Comparison of ENCODE assay signal across 8 cellular contexts in genomic region chr1:207959141-207959825, GRCh38.
A peak's percentile ranks its signal among the peaks of the same experiment; 100 is the strongest.
DNase-seq lines count a peak whose midpoint lies in the region; ATAC-seq and TF ChIP-seq lines count a peak whose summit lies in the region.

No MANE protein-coding gene starts in this region.

- no peak overlapping the region for H3K9ac ChIP-seq in rectal smooth muscle tissue (ENCODE audit: low read length)

- peaks cover 21% of the 10 kb centered on the region for H3K4me1 ChIP-seq in rectal smooth muscle tissue (ENCODE audit: control insufficient read depth, insufficient read depth, low read length)

- no peak for ATAC-seq in HG03378 (IDR thresholded peaks at IDR 0.05; ENCODE audit: unreplicated experiment)
- no peak for ATAC-seq in GM21717 (IDR thresholded peaks at IDR 0.05; ENCODE audit: unreplicated experiment)
- no peak for ATAC-seq in HG03469 (IDR thresholded peaks at IDR 0.05; ENCODE audit: unreplicated experiment)
- no peak for ATAC-seq in HG03565 (IDR thresholded peaks at IDR 0.05; ENCODE audit: unreplicated experiment)

- H3K4me3 ChIP-seq in HL-60 (replicated peaks; ENCODE audit: insufficient read depth, low read length) = peak overlapping the region; percentile 5; the same call in 1 of the 2 replicates
- H3K4me3 ChIP-seq in rectal smooth muscle tissue (ENCODE audit: low read length) = peak overlapping the region; percentile 69

- H3K27ac ChIP-seq in HL-60 (replicated peaks) = no peak overlapping the region
- peak overlapping the region; percentile 83 for H3K27ac ChIP-seq in rectal smooth muscle tissue (ENCODE audit: low read depth, low read length)

- DNase-seq in HL-60 (ENCODE audit: low read depth in 1 of 2, low spot score in 1 of 2) = no peak
- DNase-seq in astrocyte of the hippocampus (ENCODE audit: low read depth, low spot score) = peak; percentile 80
- DNase-seq in hypothalamus (lab: John Stamatoyannopoulos, UW) = peak in 39 of 51 donors; percentile 10 to 72 (median 39)

- H3K36me3 ChIP-seq in rectal smooth muscle tissue (ENCODE audit: control insufficient read depth, insufficient read depth, low read length) = no peaks in the 10 kb centered on the region

- H3K27me3 ChIP-seq in HL-60 (ENCODE audit: insufficient read depth, poor library complexity, severe bottlenecking) (peaks cover 16% of the 10 kb centered on the region), rectal smooth muscle tissue (ENCODE audit: control insufficient read depth, insufficient read depth, low read length) (no peaks in the 10 kb centered on the region)

- no peak for TF ChIP-seq CTCF in HL-60 (IDR thresholded peaks at IDR 0.05; ENCODE audit: insufficient read depth, low read length)

Comparison
In these comparisons a context has a peak if more than half of its experiments do, and no peak if none do; other contexts are left out.
1. DNase-seq: peak in astrocyte of the hippocampus (single experiment) and hypothalamus (39 of 51); none in HL-60 (0 of 2).